14 cellular contexts compared by ENCODE assay signal in the genomic region with DNA sequence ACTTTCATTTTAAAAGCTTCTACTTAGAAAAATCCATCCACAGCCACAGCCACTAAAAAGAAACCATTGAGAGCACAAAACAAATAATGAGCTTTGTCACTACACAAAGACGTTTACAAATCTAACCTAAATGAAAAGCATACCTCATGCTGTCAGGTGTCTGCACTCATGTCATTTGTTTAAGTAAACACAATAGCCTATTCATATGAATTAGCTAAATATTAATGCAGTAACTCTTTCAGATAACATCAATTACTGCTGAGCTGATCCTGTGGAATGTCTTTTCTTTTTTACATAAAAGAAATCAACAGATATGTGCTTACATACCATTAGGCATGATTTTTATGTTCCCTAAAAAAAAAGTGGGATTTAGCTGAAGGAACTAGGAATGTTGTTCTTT. TPM values are rescaled to one million over a fixed set of nuclear protein-coding genes. Genes with fewer than 3 reads are reported as not detected.
DNase-seq lines count a peak whose midpoint lies in the region; ATAC-seq and TF ChIP-seq lines count a peak whose summit lies in the region.
"Had no signal": no experiment of that assay in that cellular context is flagged by ENCODE, and none has a peak within 500 bp of the region (broad histone marks: within the 10 kb centered on the region; RNA-seq: fewer than 3 reads in every experiment).

No MANE protein-coding gene starts in this region.

- no peak overlapping the region for H3K27ac ChIP-seq in PC-3 (ENCODE audit: low read length)
- no peak overlapping the region for H3K27ac ChIP-seq in effector memory CD4-positive, alpha-beta T cell (ENCODE audit: insufficient read depth, low read length, poor library complexity, severe bottlenecking)
- H3K27ac ChIP-seq: testis had no signal

- intact Hi-C loops in Calu3 (cut with micrococcal nuclease; ENCODE audit: unreplicated experiment): loop anchor here (2.0 kb wide), 1 partner anchor 43 kb away; no protein-coding TSS in a partner anchor
- intact Hi-C loops in activated CD4-positive, alpha-beta memory T cell treated with anti-CD3 and anti-CD28 coated beads for 36 hours (cut with micrococcal nuclease): no loop called here
- intact Hi-C loops in PC-3 (cut with micrococcal nuclease): no loop called here

- H3K9ac ChIP-seq in PC-3 (ENCODE audit: low read length): no peak overlapping the region

- peak overlapping the region; percentile 65 for H3K27ac Mint-ChIP-seq in Calu3 (ENCODE audit: unreplicated experiment)
- peak overlapping the region in 4 of 5 experiments; percentile 38 to 58 (median 50) for H3K27ac Mint-ChIP-seq in brain
- H3K27ac Mint-ChIP-seq in nephron: peak overlapping the region; percentile 76 to 85 (median 82)
- no peak overlapping the region for H3K27ac Mint-ChIP-seq in activated CD4-positive, alpha-beta memory T cell treated with anti-CD3 and anti-CD28 coated beads for 36 hours
- H3K27ac Mint-ChIP-seq: activated CD4-positive, alpha-beta T cell treated with anti-CD3 and anti-CD28 coated beads, Interleukin-2, amount 10 ng/mL, durations not matched to agents 24 days and 14 days; memory B cell had no signal

- no peaks in the 10 kb centered on the region for H3K9me2 ChIP-seq in PC-3 (replicated peaks; ENCODE audit: low read length)

- H3K4me3 Mint-ChIP-seq in Calu3 (ENCODE audit: low read depth, unreplicated experiment) (peak overlapping the region; percentile 22), brain (no peak overlapping the region), nephron (no peak overlapping the region)
- no peak overlapping the region for H3K4me3 Mint-ChIP-seq in activated CD4-positive, alpha-beta memory T cell treated with anti-CD3 and anti-CD28 coated beads for 36 hours
- H3K4me3 Mint-ChIP-seq: activated CD4-positive, alpha-beta T cell treated with anti-CD3 and anti-CD28 coated beads, Interleukin-2, amount 10 ng/mL, durations not matched to agents 24 days and 14 days; activated T-cell treated with anti-CD3 and anti-CD28 coated beads, Interleukin-2, amount 50 U/mL, for 4 hours; memory B cell had no signal

- POLR2A ChIA-PET in activated CD4-positive, alpha-beta memory T cell treated with anti-CD3 and anti-CD28 coated beads for 36 hours (lab: Charles Lee): no interaction called here
- POLR2A ChIA-PET in PC-3 (lab: Charles Lee; ENCODE audit: unreplicated experiment): no interaction called here

- no peaks in the 10 kb centered on the region for H3K4me1 ChIP-seq in PC-3 (ENCODE audit: insufficient read depth, low read length)
- no peaks in the 10 kb centered on the region for H3K4me1 ChIP-seq in effector memory CD4-positive, alpha-beta T cell (ENCODE audit: control insufficient read depth, insufficient read depth, low read length, poor library complexity, severe bottlenecking)

- no peak for DNase-seq in Calu3
- DNase-seq in NCI-H146 (lab: John Stamatoyannopoulos, UW): peak; percentile 80
- no peak for DNase-seq in activated CD4-positive, alpha-beta memory T cell treated with anti-CD3 and anti-CD28 coated beads for 36 hours
- no peak for DNase-seq in PC-3
- no peak for DNase-seq in NCI-H1436 treated with DMSO at 0.1 percent for 48 hours (lab: John Stamatoyannopoulos, UW)
- DNase-seq in effector memory CD4-positive, alpha-beta T cell: no peak
- DNase-seq: activated CD4-positive, alpha-beta T cell treated with anti-CD3 and anti-CD28 coated beads, Interleukin-2, amount 10 ng/mL, durations not matched to agents 24 days and 14 days; activated T-cell treated with anti-CD3 and anti-CD28 coated beads, Interleukin-2, amount 50 U/mL, for 4 hours; occipital lobe; T-helper 9 cell; testis had no signal

- CTCF ChIA-PET in Calu3 (lab: Charles Lee): interaction anchor here (0.6 to 2.2 kb wide), 9 partner anchors 26 to 605 kb away, joined by 3 to 10 read pairs (median 4); no protein-coding TSS in a partner anchor
- CTCF ChIA-PET in activated CD4-positive, alpha-beta memory T cell treated with anti-CD3 and anti-CD28 coated beads for 36 hours (lab: Charles Lee): no interaction called here
- CTCF ChIA-PET in PC-3 (lab: Charles Lee): interaction anchor here (0.7 kb wide), 1 partner anchor 376 kb away, joined by 3 read pairs; no protein-coding TSS in a partner anchor

- H3K4me3 ChIP-seq in PC-3 (ENCODE audit: low read length): no peak overlapping the region
- H3K4me3 ChIP-seq in effector memory CD4-positive, alpha-beta T cell (ENCODE audit: insufficient read depth, low read depth, low read length, poor library complexity, severe bottlenecking): no peak overlapping the region
- H3K4me3 ChIP-seq: testis had no signal

- TF ChIP-seq CTCF in Calu3 (IDR thresholded peaks at IDR 0.05; ENCODE audit: unreplicated experiment) (no peak), brain (conservative IDR thresholded peaks at IDR 0.05) (no peak), nephron (IDR thresholded peaks at IDR 0.05; ENCODE audit: unreplicated experiment in 3 of 3) (no peak), PC-3 (conservative IDR thresholded peaks at IDR 0.05; ENCODE audit: low read depth, low read length) (no peak)

- no peaks in the 10 kb centered on the region for H4K20me1 ChIP-seq in PC-3 (ENCODE audit: low read length)

- BruUV-seq in Calu3 (replicated peaks; lab: Mats Ljungman, UMichigan) (no TSS peak), PC-3 (replicated peaks; lab: Mats Ljungman, UMichigan) (no TSS peak)

- H3K36me3 Mint-ChIP-seq in Calu3 (ENCODE audit: insufficient read depth, unreplicated experiment) (peaks cover 17% of the 10 kb centered on the region), brain (peaks cover 42% of the 10 kb centered on the region), nephron (ENCODE audit: low read depth) (peaks cover 50% of the 10 kb centered on the region)
- H3K36me3 Mint-ChIP-seq in activated CD4-positive, alpha-beta memory T cell treated with anti-CD3 and anti-CD28 coated beads for 36 hours: no peaks in the 10 kb centered on the region
- H3K36me3 Mint-ChIP-seq: memory B cell had no signal

- H3K4me1 Mint-ChIP-seq in Calu3 (ENCODE audit: low read depth, unreplicated experiment) (peaks cover 24% of the 10 kb centered on the region), brain (peaks cover 58% of the 10 kb centered on the region), nephron (peaks cover 39% of the 10 kb centered on the region)
- H3K4me1 Mint-ChIP-seq in activated CD4-positive, alpha-beta memory T cell treated with anti-CD3 and anti-CD28 coated beads for 36 hours (ENCODE audit: low read depth): no peaks in the 10 kb centered on the region
- H3K4me1 Mint-ChIP-seq: activated CD4-positive, alpha-beta T cell treated with anti-CD3 and anti-CD28 coated beads, Interleukin-2, amount 10 ng/mL, durations not matched to agents 24 days and 14 days; memory B cell had no signal

- no peaks in the 10 kb centered on the region for H3F3A ChIP-seq in PC-3 (ENCODE audit: low read length, unreplicated experiment)

- no peaks in the 10 kb centered on the region for H3K9me3 ChIP-seq in PC-3 (ENCODE audit: low read length)
- H3K9me3 ChIP-seq in effector memory CD4-positive, alpha-beta T cell (ENCODE audit: control insufficient read depth, low read length): no peaks in the 10 kb centered on the region
- H3K9me3 ChIP-seq: testis had no signal

- no peaks in the 10 kb centered on the region for H3K9me3 Mint-ChIP-seq in Calu3 (ENCODE audit: low read depth, unreplicated experiment)
- H3K9me3 Mint-ChIP-seq in brain: peaks cover 0 to 12% (median 11%) of the 10 kb centered on the region in 5 experiments
- peaks cover 5% of the 10 kb centered on the region for H3K9me3 Mint-ChIP-seq in nephron
- no peaks in the 10 kb centered on the region for H3K9me3 Mint-ChIP-seq in activated CD4-positive, alpha-beta memory T cell treated with anti-CD3 and anti-CD28 coated beads for 36 hours
- H3K9me3 Mint-ChIP-seq: activated CD4-positive, alpha-beta T cell treated with anti-CD3 and anti-CD28 coated beads, Interleukin-2, amount 10 ng/mL, durations not matched to agents 24 days and 14 days; activated T-cell treated with anti-CD3 and anti-CD28 coated beads, Interleukin-2, amount 50 U/mL, for 4 hours had no signal

- no peaks in the 10 kb centered on the region for H3K36me3 ChIP-seq in PC-3 (ENCODE audit: low read depth, low read length)
- H3K36me3 ChIP-seq in effector memory CD4-positive, alpha-beta T cell (ENCODE audit: control insufficient read depth, insufficient read depth, low read length): no peaks in the 10 kb centered on the region

- H3K4me2 ChIP-seq in PC-3 (ENCODE audit: low read length): no peak overlapping the region

- peaks cover 65% of the 10 kb centered on the region for H3K27me3 ChIP-seq in PC-3 (ENCODE audit: low read length)
- H3K27me3 ChIP-seq in effector memory CD4-positive, alpha-beta T cell (replicated peaks; ENCODE audit: control insufficient read depth, insufficient read depth, low read length, poor library complexity, severe bottlenecking): no peaks in the 10 kb centered on the region
- H3K27me3 ChIP-seq: testis had no signal

- no peak overlapping the region for H2AFZ ChIP-seq in PC-3 (ENCODE audit: low read length)

- H3K27me3 Mint-ChIP-seq in Calu3 (ENCODE audit: unreplicated experiment): no peaks in the 10 kb centered on the region
- no peaks in the 10 kb centered on the region for H3K27me3 Mint-ChIP-seq in brain
- peaks cover 6% of the 10 kb centered on the region for H3K27me3 Mint-ChIP-seq in nephron (ENCODE audit: low read depth)
- H3K27me3 Mint-ChIP-seq in activated CD4-positive, alpha-beta memory T cell treated with anti-CD3 and anti-CD28 coated beads for 36 hours: no peaks in the 10 kb centered on the region
- H3K27me3 Mint-ChIP-seq: activated CD4-positive, alpha-beta T cell treated with anti-CD3 and anti-CD28 coated beads, Interleukin-2, amount 10 ng/mL, durations not matched to agents 24 days and 14 days; memory B cell had no signal

- no peaks in the 10 kb centered on the region for H3K79me2 ChIP-seq in PC-3 (ENCODE audit: low read length)

- ATAC-seq in PC-3: no peak
- ATAC-seq: activated T-cell treated with anti-CD3 and anti-CD28 coated beads, Interleukin-2, amount 50 U/mL, for 4 hours had no signal

RNA-seq across cellular contexts. Expression of gene FGFR2, which starts 44.8 kb away (rescaled TPM):
- 53.6 and 57.9 TPM in 2 replicates for total RNA-seq in Calu3 (2022)
- 88.5 TPM for polyA plus RNA-seq in brain (ENCODE audit: insufficient read depth, low read depth, low replicate concordance)
- under 1 TPM; 0.05 to 0.19 TPM for total RNA-seq in activated CD4-positive, alpha-beta memory T cell treated with anti-CD3 and anti-CD28 coated beads for 36 hours
- total RNA-seq in PC-3 (2014; rRNA removed): 0.17 and 0.36 TPM in 2 replicates
- total RNA-seq: activated CD4-positive, alpha-beta T cell treated with anti-CD3 and anti-CD28 coated beads, Interleukin-2, amount 10 ng/mL, durations not matched to agents 24 days and 14 days had no signal

Comparison
In these comparisons a context has a peak if more than half of its experiments do, and no peak if none do; other contexts are left out.
1. RNA of gene FGFR2, which starts 44.8 kb away (total RNA-seq): 53.6 to 57.9 TPM in Calu3; 0.17 to 0.36 TPM in PC-3 and 0.05 to 0.19 TPM in activated CD4-positive, alpha-beta memory T cell treated with anti-CD3 and anti-CD28 coated beads for 36 hours; every median in the first group is over 10 times any median in the second.